Comparison of ENCODE assay signal across 1 cellular context in genomic region chr9:97362777-97363545, GRCh38.
TF ChIP-seq lines count a peak whose summit lies in the region.

No MANE protein-coding gene starts in this region.

TF ChIP-seq in K562, 482 proteins besides CTCF, POLR2A, EP300 and RAD21 (continues in another document):
- TF ChIP-seq RBM14 (IDR thresholded peaks at IDR 0.05; ENCODE audit: borderline replicate concordance, insufficient read depth, low read depth, low read length): no peak
- peak; percentile 30; the same call in 1 of the 2 replicates for TF ChIP-seq NFIC (IDR thresholded peaks at IDR 0.05)
- TF ChIP-seq, protein P1, sequence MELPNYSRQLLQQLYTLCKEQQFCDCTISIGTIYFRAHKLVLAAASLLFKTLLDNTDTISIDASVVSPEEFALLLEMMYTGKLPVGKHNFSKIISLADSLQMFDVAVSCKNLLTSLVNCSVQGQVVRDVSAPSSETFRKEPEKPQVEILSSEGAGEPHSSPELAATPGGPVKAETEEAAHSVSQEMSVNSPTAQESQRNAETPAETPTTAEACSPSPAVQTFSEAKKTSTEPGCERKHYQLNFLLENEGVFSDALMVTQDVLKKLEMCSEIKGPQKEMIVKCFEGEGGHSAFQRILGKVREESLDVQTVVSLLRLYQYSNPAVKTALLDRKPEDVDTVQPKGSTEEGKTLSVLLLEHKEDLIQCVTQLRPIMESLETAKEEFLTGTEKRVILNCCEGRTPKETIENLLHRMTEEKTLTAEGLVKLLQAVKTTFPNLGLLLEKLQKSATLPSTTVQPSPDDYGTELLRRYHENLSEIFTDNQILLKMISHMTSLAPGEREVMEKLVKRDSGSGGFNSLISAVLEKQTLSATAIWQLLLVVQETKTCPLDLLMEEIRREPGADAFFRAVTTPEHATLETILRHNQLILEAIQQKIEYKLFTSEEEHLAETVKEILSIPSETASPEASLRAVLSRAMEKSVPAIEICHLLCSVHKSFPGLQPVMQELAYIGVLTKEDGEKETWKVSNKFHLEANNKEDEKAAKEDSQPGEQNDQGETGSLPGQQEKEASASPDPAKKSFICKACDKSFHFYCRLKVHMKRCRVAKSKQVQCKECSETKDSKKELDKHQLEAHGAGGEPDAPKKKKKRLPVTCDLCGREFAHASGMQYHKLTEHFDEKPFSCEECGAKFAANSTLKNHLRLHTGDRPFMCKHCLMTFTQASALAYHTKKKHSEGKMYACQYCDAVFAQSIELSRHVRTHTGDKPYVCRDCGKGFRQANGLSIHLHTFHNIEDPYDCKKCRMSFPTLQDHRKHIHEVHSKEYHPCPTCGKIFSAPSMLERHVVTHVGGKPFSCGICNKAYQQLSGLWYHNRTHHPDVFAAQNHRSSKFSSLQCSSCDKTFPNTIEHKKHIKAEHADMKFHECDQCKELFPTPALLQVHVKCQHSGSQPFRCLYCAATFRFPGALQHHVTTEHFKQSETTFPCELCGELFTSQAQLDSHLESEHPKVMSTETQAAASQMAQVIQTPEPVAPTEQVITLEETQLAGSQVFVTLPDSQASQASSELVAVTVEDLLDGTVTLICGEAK (IDR thresholded peaks at IDR 0.05): peak; percentile 80
- TF ChIP-seq, protein P1 (CRISPR knock-in tag; IDR thresholded peaks at IDR 0.05): no peak
- no peak for TF ChIP-seq HBP1 (CRISPR knock-in tag; IDR thresholded peaks at IDR 0.05)
- peak; percentile 23; the same call in 1 of the 2 replicates for TF ChIP-seq TEAD4 (IDR thresholded peaks at IDR 0.05; ENCODE audit: low read length)
- no peak for TF ChIP-seq TEAD4 (CRISPR knock-in tag; IDR thresholded peaks at IDR 0.05; ENCODE audit: borderline replicate concordance)
- no peak for TF ChIP-seq BCL6 (CRISPR knock-in tag; IDR thresholded peaks at IDR 0.05)
- 0 out of 2 replicates have a peak, but pooled peaks have one; percentile 47 for TF ChIP-seq ETV1 (tag; conservative IDR thresholded peaks at IDR 0.05; ENCODE audit: low read depth)
- TF ChIP-seq ZKSCAN1 (IDR thresholded peaks at IDR 0.05; ENCODE audit: low read depth, low read length): no peak
- TF ChIP-seq GABPA (tag; conservative IDR thresholded peaks at IDR 0.05; ENCODE audit: low read depth): peak; percentile 77
- TF ChIP-seq HOXB6 (CRISPR knock-in tag; IDR thresholded peaks at IDR 0.05; ENCODE audit: borderline replicate concordance): no peak
- TF ChIP-seq ZNF766 (CRISPR knock-in tag; conservative IDR thresholded peaks at IDR 0.05): no peak
- TF ChIP-seq, protein P2, sequence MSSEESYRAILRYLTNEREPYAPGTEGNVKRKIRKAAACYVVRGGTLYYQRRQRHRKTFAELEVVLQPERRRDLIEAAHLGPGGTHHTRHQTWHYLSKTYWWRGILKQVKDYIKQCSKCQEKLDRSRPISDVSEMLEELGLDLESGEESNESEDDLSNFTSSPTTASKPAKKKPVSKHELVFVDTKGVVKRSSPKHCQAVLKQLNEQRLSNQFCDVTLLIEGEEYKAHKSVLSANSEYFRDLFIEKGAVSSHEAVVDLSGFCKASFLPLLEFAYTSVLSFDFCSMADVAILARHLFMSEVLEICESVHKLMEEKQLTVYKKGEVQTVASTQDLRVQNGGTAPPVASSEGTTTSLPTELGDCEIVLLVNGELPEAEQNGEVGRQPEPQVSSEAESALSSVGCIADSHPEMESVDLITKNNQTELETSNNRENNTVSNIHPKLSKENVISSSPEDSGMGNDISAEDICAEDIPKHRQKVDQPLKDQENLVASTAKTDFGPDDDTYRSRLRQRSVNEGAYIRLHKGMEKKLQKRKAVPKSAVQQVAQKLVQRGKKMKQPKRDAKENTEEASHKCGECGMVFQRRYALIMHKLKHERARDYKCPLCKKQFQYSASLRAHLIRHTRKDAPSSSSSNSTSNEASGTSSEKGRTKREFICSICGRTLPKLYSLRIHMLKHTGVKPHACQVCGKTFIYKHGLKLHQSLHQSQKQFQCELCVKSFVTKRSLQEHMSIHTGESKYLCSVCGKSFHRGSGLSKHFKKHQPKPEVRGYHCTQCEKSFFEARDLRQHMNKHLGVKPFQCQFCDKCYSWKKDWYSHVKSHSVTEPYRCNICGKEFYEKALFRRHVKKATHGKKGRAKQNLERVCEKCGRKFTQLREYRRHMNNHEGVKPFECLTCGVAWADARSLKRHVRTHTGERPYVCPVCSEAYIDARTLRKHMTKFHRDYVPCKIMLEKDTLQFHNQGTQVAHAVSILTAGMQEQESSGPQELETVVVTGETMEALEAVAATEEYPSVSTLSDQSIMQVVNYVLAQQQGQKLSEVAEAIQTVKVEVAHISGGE (CRISPR knock-in tag; IDR thresholded peaks at IDR 0.05): peak in 2 of 3 experiments; percentile 66 to 77; a peak in 3 of 6 replicates
- TF ChIP-seq SNIP1 (IDR thresholded peaks at IDR 0.05; ENCODE audit: low read depth): no peak
- peak in 1 of 2 experiments; percentile 65; a peak in 1 of 4 replicates for TF ChIP-seq FOXA3 (CRISPR knock-in tag; conservative IDR thresholded peaks at IDR 0.05 in 1 of 2, IDR thresholded peaks at IDR 0.05 in 1 of 2)
- TF ChIP-seq DPF2 (IDR thresholded peaks at IDR 0.05): peak; percentile 57
- TF ChIP-seq ETV6 (IDR thresholded peaks at IDR 0.05; ENCODE audit: borderline replicate concordance in 1 of 2, low read depth in 2 of 2, low read length in 1 of 2): peak in 1 of 2 experiments; percentile 72; a peak in 1 of 4 replicates
- TF ChIP-seq ETV6 (CRISPR knock-in tag; IDR thresholded peaks at IDR 0.05; ENCODE audit: borderline replicate concordance): no peak
- no peak for TF ChIP-seq SETDB1 (IDR thresholded peaks at IDR 0.05; ENCODE audit: low read length)
- TF ChIP-seq ATF4 (CRISPR knock-in tag; IDR thresholded peaks at IDR 0.05): no peak
- TF ChIP-seq CC2D1A (IDR thresholded peaks at IDR 0.05): no peak
- no peak for TF ChIP-seq EP400 (IDR thresholded peaks at IDR 0.05)
- TF ChIP-seq NR2C1 (IDR thresholded peaks at IDR 0.05): no peak
- peak; percentile 21; the same call in 1 of the 2 replicates for TF ChIP-seq NR2C1 (tag; IDR thresholded peaks at IDR 0.05)
- TF ChIP-seq ZNF696 (CRISPR knock-in tag; conservative IDR thresholded peaks at IDR 0.05): no peak
- no peak for TF ChIP-seq SRSF7 (optimal IDR thresholded peaks at IDR 0.05; ENCODE audit: low read depth, low read length)
- no peak for TF ChIP-seq BRF1 (IDR thresholded peaks at IDR 0.05; ENCODE audit: borderline replicate concordance, extremely low read depth, insufficient read length)
- no peak for TF ChIP-seq DMBX1 (CRISPR knock-in tag; IDR thresholded peaks at IDR 0.05; ENCODE audit: borderline replicate concordance)
- no peak for TF ChIP-seq ZNF507 (tag; conservative IDR thresholded peaks at IDR 0.05)
- TF ChIP-seq, protein P3, sequence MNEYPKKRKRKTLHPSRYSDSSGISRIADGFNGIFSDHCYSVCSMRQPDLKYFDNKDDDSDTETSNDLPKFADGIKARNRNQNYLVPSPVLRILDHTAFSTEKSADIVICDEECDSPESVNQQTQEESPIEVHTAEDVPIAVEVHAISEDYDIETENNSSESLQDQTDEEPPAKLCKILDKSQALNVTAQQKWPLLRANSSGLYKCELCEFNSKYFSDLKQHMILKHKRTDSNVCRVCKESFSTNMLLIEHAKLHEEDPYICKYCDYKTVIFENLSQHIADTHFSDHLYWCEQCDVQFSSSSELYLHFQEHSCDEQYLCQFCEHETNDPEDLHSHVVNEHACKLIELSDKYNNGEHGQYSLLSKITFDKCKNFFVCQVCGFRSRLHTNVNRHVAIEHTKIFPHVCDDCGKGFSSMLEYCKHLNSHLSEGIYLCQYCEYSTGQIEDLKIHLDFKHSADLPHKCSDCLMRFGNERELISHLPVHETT (CRISPR knock-in tag; conservative IDR thresholded peaks at IDR 0.05 in 1 of 2, IDR thresholded peaks at IDR 0.05 in 1 of 2): 0 out of 4 replicates have a peak, but pooled peaks of 1 of the 2 experiments have one; percentile 28
- no peak for TF ChIP-seq ADNP (tag; IDR thresholded peaks at IDR 0.05)
- TF ChIP-seq GATA2 (CRISPR knock-in tag; IDR thresholded peaks at IDR 0.05): 0 out of 2 replicates have a peak, but pooled peaks have one; percentile 50
- TF ChIP-seq ZNF282 (CRISPR knock-in tag; IDR thresholded peaks at IDR 0.05): no peak
- TF ChIP-seq POLR3G (IDR thresholded peaks at IDR 0.05; ENCODE audit: extremely low read depth, insufficient read length, insufficient replicate concordance): no peak
- 0 out of 4 replicates have a peak, but pooled peaks of 1 of the 2 experiments have one; percentile 23 for TF ChIP-seq TRIM24 (IDR thresholded peaks at IDR 0.05)
- no peak for TF ChIP-seq SMAD3 (CRISPR knock-in tag; conservative IDR thresholded peaks at IDR 0.05)
- TF ChIP-seq E2F3 (CRISPR knock-in tag; IDR thresholded peaks at IDR 0.05): no peak
- peak; percentile 61 for TF ChIP-seq ARID1B (IDR thresholded peaks at IDR 0.05)
- 0 out of 2 replicates have a peak, but pooled peaks have one; percentile 14 for TF ChIP-seq CBFA2T2 (conservative IDR thresholded peaks at IDR 0.05)
- TF ChIP-seq SMC3 (conservative IDR thresholded peaks at IDR 0.05; ENCODE audit: insufficient read depth, low read depth, low read length): no peak
- TF ChIP-seq, protein P4, sequence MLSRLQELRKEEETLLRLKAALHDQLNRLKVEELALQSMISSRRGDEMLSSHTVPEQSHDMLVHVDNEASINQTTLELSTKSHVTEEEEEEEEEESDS (CRISPR knock-in tag; IDR thresholded peaks at IDR 0.05): no peak
- no peak for TF ChIP-seq MAFG (tag; conservative IDR thresholded peaks at IDR 0.05)
- no peak for TF ChIP-seq ZNF347 (CRISPR knock-in tag; IDR thresholded peaks at IDR 0.05; ENCODE audit: low read depth)
- TF ChIP-seq HES1 (IDR thresholded peaks at IDR 0.05; ENCODE audit: low read depth): no peak
- no peak for TF ChIP-seq ZC3H8 (IDR thresholded peaks at IDR 0.05)
- no peak for TF ChIP-seq ZBTB26 (CRISPR knock-in tag; IDR thresholded peaks at IDR 0.05)
- TF ChIP-seq, protein P5, sequence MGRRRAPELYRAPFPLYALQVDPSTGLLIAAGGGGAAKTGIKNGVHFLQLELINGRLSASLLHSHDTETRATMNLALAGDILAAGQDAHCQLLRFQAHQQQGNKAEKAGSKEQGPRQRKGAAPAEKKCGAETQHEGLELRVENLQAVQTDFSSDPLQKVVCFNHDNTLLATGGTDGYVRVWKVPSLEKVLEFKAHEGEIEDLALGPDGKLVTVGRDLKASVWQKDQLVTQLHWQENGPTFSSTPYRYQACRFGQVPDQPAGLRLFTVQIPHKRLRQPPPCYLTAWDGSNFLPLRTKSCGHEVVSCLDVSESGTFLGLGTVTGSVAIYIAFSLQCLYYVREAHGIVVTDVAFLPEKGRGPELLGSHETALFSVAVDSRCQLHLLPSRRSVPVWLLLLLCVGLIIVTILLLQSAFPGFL (CRISPR knock-in tag; IDR thresholded peaks at IDR 0.05): no peak
